Comparison of ENCODE assay signal across 1 cellular context in the genomic region with DNA sequence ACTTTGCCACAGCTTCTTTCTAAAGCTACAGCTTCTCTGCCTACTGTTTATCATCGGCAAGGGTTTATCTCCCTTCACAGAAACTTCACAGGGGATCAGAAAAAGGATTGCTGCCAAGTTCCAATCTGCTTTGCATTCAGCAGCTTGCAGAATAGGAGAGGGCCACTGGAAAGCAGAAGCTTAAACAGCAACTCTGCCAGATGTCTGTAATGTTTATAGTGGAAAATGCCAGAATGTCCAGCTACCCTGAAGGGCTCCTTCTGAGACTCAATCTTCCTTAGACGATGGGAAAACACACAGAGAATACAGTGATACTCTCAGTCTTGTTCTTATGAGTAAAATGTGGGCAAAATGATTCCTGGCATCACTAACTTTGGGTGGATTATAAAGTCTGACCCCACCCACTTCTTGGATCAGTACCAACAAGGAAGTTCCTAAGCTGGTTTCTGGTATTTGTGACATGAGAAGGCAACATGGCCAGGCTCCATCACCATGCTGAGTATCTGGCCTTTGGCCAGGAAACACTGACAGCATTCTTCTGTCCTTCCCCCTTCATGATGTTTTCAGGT.
TF ChIP-seq lines count a peak whose summit lies in the region.

No MANE protein-coding gene starts in this region.

TF ChIP-seq in WTC11, 78 proteins besides CTCF, POLR2A, EP300 and RAD21 (continued from another document):
- TF ChIP-seq IRF2 (CRISPR knock-in tag; IDR thresholded peaks at IDR 0.05; ENCODE audit: borderline replicate concordance, low read depth), result no peak
- TF ChIP-seq, protein P1, sequence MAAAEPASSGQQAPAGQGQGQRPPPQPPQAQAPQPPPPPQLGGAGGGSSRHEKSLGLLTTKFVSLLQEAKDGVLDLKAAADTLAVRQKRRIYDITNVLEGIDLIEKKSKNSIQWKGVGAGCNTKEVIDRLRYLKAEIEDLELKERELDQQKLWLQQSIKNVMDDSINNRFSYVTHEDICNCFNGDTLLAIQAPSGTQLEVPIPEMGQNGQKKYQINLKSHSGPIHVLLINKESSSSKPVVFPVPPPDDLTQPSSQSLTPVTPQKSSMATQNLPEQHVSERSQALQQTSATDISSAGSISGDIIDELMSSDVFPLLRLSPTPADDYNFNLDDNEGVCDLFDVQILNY (CRISPR knock-in tag; IDR thresholded peaks at IDR 0.05), result no peak
- TF ChIP-seq STAT6 (CRISPR knock-in tag; conservative IDR thresholded peaks at IDR 0.05; ENCODE audit: low read depth), result no peak
- TF ChIP-seq ZNF121 (CRISPR knock-in tag; IDR thresholded peaks at IDR 0.05), result no peak
- no peak for TF ChIP-seq KAT7 (CRISPR knock-in tag; IDR thresholded peaks at IDR 0.05; ENCODE audit: borderline replicate concordance)
- TF ChIP-seq RELA (CRISPR knock-in tag; IDR thresholded peaks at IDR 0.05; ENCODE audit: borderline replicate concordance), result no peak
- TF ChIP-seq FOXK1 (CRISPR knock-in tag; IDR thresholded peaks at IDR 0.05), result no peak
- TF ChIP-seq NFE2L1 (CRISPR knock-in tag; IDR thresholded peaks at IDR 0.05), result no peak
- no peak for TF ChIP-seq TCF7 (CRISPR knock-in tag; IDR thresholded peaks at IDR 0.05; ENCODE audit: low read depth)
- TF ChIP-seq, protein P2, sequence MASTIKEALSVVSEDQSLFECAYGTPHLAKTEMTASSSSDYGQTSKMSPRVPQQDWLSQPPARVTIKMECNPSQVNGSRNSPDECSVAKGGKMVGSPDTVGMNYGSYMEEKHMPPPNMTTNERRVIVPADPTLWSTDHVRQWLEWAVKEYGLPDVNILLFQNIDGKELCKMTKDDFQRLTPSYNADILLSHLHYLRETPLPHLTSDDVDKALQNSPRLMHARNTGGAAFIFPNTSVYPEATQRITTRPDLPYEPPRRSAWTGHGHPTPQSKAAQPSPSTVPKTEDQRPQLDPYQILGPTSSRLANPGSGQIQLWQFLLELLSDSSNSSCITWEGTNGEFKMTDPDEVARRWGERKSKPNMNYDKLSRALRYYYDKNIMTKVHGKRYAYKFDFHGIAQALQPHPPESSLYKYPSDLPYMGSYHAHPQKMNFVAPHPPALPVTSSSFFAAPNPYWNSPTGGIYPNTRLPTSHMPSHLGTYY (CRISPR knock-in tag; IDR thresholded peaks at IDR 0.05), result no peak
